In genomic region chr16:28899882-28900600, GRCh38 we compare ENCODE assay signal across 23 cellular contexts. TPM values are rescaled to one million over a fixed set of nuclear protein-coding genes. Genes with fewer than 3 reads are reported as not detected.
A peak's percentile ranks its signal among the peaks of the same experiment; 100 is the strongest.
DNase-seq lines count a peak whose midpoint lies in the region; ATAC-seq, FAIRE-seq and TF ChIP-seq lines count a peak whose summit lies in the region.
"Had no signal": no experiment of that assay in that cellular context is flagged by ENCODE, and none has a peak within 500 bp of the region (broad histone marks: within the 10 kb centered on the region; RNA-seq: fewer than 3 reads in every experiment).

No MANE protein-coding gene starts in this region.

- no peak overlapping the region for H3K56ac ChIP-seq in IMR-90 (ENCODE audit: extremely low read depth, insufficient read depth, low read length)

- no peak overlapping the region for H3K23ac ChIP-seq in IMR-90 (ENCODE audit: low read depth, low read length)

- H2BK120ac ChIP-seq in IMR-90 (ENCODE audit: low read depth, low read length), result no peak overlapping the region

- H3K4me2 ChIP-seq in IMR-90 (ENCODE audit: low read depth, low read length) (no peak overlapping the region), endothelial cell of umbilical vein (ENCODE audit: insufficient read depth, low read length) (no peak overlapping the region)
- H3K4me2 ChIP-seq: GM23338 had no signal

- H3K36me3 ChIP-seq in IMR-90 (ENCODE audit: control insufficient read depth, insufficient read depth, low read length) (peaks cover 2% of the 10 kb centered on the region; the same call in 1 of the 2 replicates), endothelial cell of umbilical vein (ENCODE audit: control insufficient read depth in 2 of 2, extremely low read depth in 1 of 2, insufficient read depth in 2 of 2, low read length in 2 of 2) (peaks cover 0 to 2% of the 10 kb centered on the region in 2 experiments)
- H3K36me3 ChIP-seq: HAP-1 had no signal

- CTCF ChIA-PET in activated CD8-positive, alpha-beta memory T cell treated with anti-CD3 and anti-CD28 coated beads, Interleukin-2, amount 10 ng/mL, durations not matched to agents 7 days and 5 days (lab: Charles Lee), result interaction anchor here (1.0 to 1.1 kb wide), 2 partner anchors 11 to 45 kb away, joined by 3 to 4 read pairs; no protein-coding TSS in a partner anchor
- CTCF ChIA-PET in IMR-90 (lab: Yijun Ruan, JAX), result no interaction called here
- CTCF ChIA-PET in activated CD8-positive, alpha-beta T cell treated with anti-CD3 and anti-CD28 coated beads for 36 hours (lab: Charles Lee), result interaction anchor here (0.9 to 1.2 kb wide), 3 partner anchors 18 to 27 kb away, joined by 3 read pairs; no protein-coding TSS in a partner anchor
- CTCF ChIA-PET in endothelial cell of umbilical vein (lab: Charles Lee), result interaction anchor here (1.8 kb wide), 1 partner anchor 45 kb away, joined by 4 read pairs; no protein-coding TSS in a partner anchor

- no peak overlapping the region; the same call in 1 of the 2 replicates for H4K91ac ChIP-seq in IMR-90 (ENCODE audit: insufficient read depth, low read depth, low read length)

- TF ChIP-seq POLR2A in IMR-90 (IDR thresholded peaks at IDR 0.05; ENCODE audit: low read depth, low read length) (no peak), endothelial cell of umbilical vein (IDR thresholded peaks at IDR 0.05; ENCODE audit: low read depth, low read length) (no peak)

- no peak overlapping the region for H3K18ac ChIP-seq in IMR-90 (ENCODE audit: low read depth, low read length)

- dilution Hi-C loops in IMR-90 (cut with HindIII; ENCODE audit: low sequenced_read_pairs, unreplicated experiment), result no loop called here
- dilution Hi-C loops in endothelial cell of umbilical vein (cut with MboI; ENCODE audit: extremely low pct_ligation_motif_present, low sequenced_read_pairs), result no loop called here

- ATAC-seq in activated CD8-positive, alpha-beta memory T cell treated with anti-CD3 and anti-CD28 coated beads, Interleukin-2, amount 10 ng/mL, durations not matched to agents 7 days and 5 days, result peak; percentile 18
- ATAC-seq in IMR-90 (ENCODE audit: low read depth), result no peak
- peak; percentile 17 for ATAC-seq in activated CD8-positive, alpha-beta T cell treated with anti-CD3 and anti-CD28 coated beads for 36 hours
- ATAC-seq: GM23338 had no signal

- H3K9me3 ChIP-seq in IMR-90 (ENCODE audit: control insufficient read depth, insufficient read depth, low read length), result no peaks in the 10 kb centered on the region
- H3K9me3 ChIP-seq in endothelial cell of umbilical vein (replicated peaks; ENCODE audit: control insufficient read depth, insufficient read depth, low read length), result no peaks in the 10 kb centered on the region
- H3K9me3 ChIP-seq: HAP-1 had no signal

- no peak overlapping the region for H2AFZ ChIP-seq in IMR-90 (replicated peaks; ENCODE audit: low read length, poor library complexity)
- no peak overlapping the region for H2AFZ ChIP-seq in endothelial cell of umbilical vein (ENCODE audit: low read depth, low read length)
- H2AFZ ChIP-seq: GM23338 had no signal

- H3K9me1 ChIP-seq in IMR-90 (ENCODE audit: insufficient read depth, low read length), result no peaks in the 10 kb centered on the region
- no peaks in the 10 kb centered on the region for H3K9me1 ChIP-seq in endothelial cell of umbilical vein (replicated peaks; ENCODE audit: control insufficient read depth, extremely low read depth, insufficient read depth, low read length)

- 0 out of 4 replicates have a peak overlapping the region, but pooled peaks of 1 of the 2 experiments have one; percentile 33 for H4K8ac ChIP-seq in IMR-90 (ENCODE audit: low read depth in 2 of 2, low read length in 2 of 2)

- WGBS in IMR-90 (ENCODE audit: extremely low coverage in 2 of 2, insufficient read length in 1 of 2), 2 experiments, result 93% methylated on average over 5 of the region's 12 CpGs; no CpG with 5 or more reads in 1 of the 2 experiments

- H3K4me1 ChIP-seq in IMR-90 (ENCODE audit: control insufficient read depth, insufficient read depth, low read length), result no peaks in the 10 kb centered on the region
- H3K4me1 ChIP-seq in endothelial cell of umbilical vein (ENCODE audit: control insufficient read depth, extremely low read depth, insufficient read depth, low read length), result no peaks in the 10 kb centered on the region
- H3K4me1 ChIP-seq: HAP-1 had no signal

- H2BK15ac ChIP-seq in IMR-90 (ENCODE audit: low read depth, low read length), result no peak overlapping the region

- no peaks in the 10 kb centered on the region for H3K27me3 Mint-ChIP-seq in activated CD8-positive, alpha-beta memory T cell treated with anti-CD3 and anti-CD28 coated beads, Interleukin-2, amount 10 ng/mL, durations not matched to agents 7 days and 5 days
- no peaks in the 10 kb centered on the region for H3K27me3 Mint-ChIP-seq in activated CD8-positive, alpha-beta T cell treated with anti-CD3 and anti-CD28 coated beads for 36 hours
- H3K27me3 Mint-ChIP-seq: CD4-positive, alpha-beta T cell; IgD-negative memory B cell had no signal

- H3K4me3 ChIP-seq in IMR-90 (ENCODE audit: insufficient read depth, low read depth, low read length), result no peak overlapping the region
- no peak overlapping the region for H3K4me3 ChIP-seq in endothelial cell of umbilical vein (replicated peaks in 1 of 3; ENCODE audit: insufficient read depth in 1 of 3, low read depth in 1 of 3, low read length in 3 of 3)
- H3K4me3 ChIP-seq: GM23338, HAP-1 had no signal

- in situ Hi-C loops in IMR-90 (cut with MboI; ENCODE audit: low sequenced_read_pairs) (no loop called here), GM13977 (cut with MboI; ENCODE audit: low pct_unique_long_range_greater_than_20kb, low sequenced_read_pairs, unreplicated experiment) (no loop called here)

- no peak overlapping the region for H2AK5ac ChIP-seq in IMR-90 (ENCODE audit: low read depth, low read length)

- H2AK9ac ChIP-seq in IMR-90 (replicated peaks; ENCODE audit: low read depth, low read length, poor library complexity), result no peak overlapping the region

- no TSS peak for BruUV-seq in IMR-90 (replicated peaks; lab: Mats Ljungman, UMichigan)
- BruUV-seq in endothelial cell of umbilical vein (replicated peaks; lab: Mats Ljungman, UMichigan), result no TSS peak

- no peak overlapping the region for H3K9ac ChIP-seq in IMR-90 (ENCODE audit: low read depth, low read length)
- no peak overlapping the region for H3K9ac ChIP-seq in endothelial cell of umbilical vein (replicated peaks; ENCODE audit: extremely low read depth, insufficient read depth, low read length)

- no peaks in the 10 kb centered on the region for H3K79me1 ChIP-seq in IMR-90 (ENCODE audit: low read depth in 1 of 2, low read length in 2 of 2)

- no peak for TF ChIP-seq RAD21 in IMR-90 (IDR thresholded peaks at IDR 0.05; ENCODE audit: low read length)

- H3K4ac ChIP-seq in IMR-90 (ENCODE audit: low read depth, low read length), result no peak overlapping the region; the same call in 1 of the 2 replicates

- POLR2A ChIA-PET in IMR-90 (lab: Charles Lee; ENCODE audit: unreplicated experiment), result no interaction called here
- POLR2A ChIA-PET in activated CD8-positive, alpha-beta T cell treated with anti-CD3 and anti-CD28 coated beads for 36 hours (lab: Charles Lee), result interaction anchor here (1.0 kb wide), 1 partner anchor 20 kb away, joined by 5 read pairs; no protein-coding TSS in a partner anchor
- POLR2A ChIA-PET in endothelial cell of umbilical vein (lab: Charles Lee), result no interaction called here

- H4K5ac ChIP-seq in IMR-90 (ENCODE audit: low read depth, low read length), result no peak overlapping the region

- H3K27ac ChIP-seq in IMR-90 (ENCODE audit: insufficient read depth, low read length) (no peak overlapping the region), endothelial cell of umbilical vein (ENCODE audit: insufficient read depth, low read depth, low read length) (no peak overlapping the region)
- H3K27ac ChIP-seq: 22Rv1 had no signal

- peak; percentile 18 for FAIRE-seq in endothelial cell of umbilical vein (lab: Jason Lieb, UNC)
- FAIRE-seq: G401.6, GM12891, GM19239 had no signal

- intact Hi-C loops in IMR-90 (cut with micrococcal nuclease), result no loop called here
- intact Hi-C loops in activated CD8-positive, alpha-beta T cell treated with anti-CD3 and anti-CD28 coated beads for 36 hours (cut with micrococcal nuclease), result no loop called here
- intact Hi-C loops in endothelial cell of umbilical vein (cut with micrococcal nuclease), result no loop called here

- no peak overlapping the region for H3K27ac Mint-ChIP-seq in activated CD8-positive, alpha-beta memory T cell treated with anti-CD3 and anti-CD28 coated beads, Interleukin-2, amount 10 ng/mL, durations not matched to agents 7 days and 5 days
- no peak overlapping the region for H3K27ac Mint-ChIP-seq in activated CD8-positive, alpha-beta T cell treated with anti-CD3 and anti-CD28 coated beads for 36 hours
- H3K27ac Mint-ChIP-seq: CD4-positive, alpha-beta T cell; GM23338; IgD-negative memory B cell had no signal

- H2BK20ac ChIP-seq in IMR-90 (ENCODE audit: low read depth, low read length), result no peak overlapping the region

- no peak overlapping the region; the same call in 1 of the 2 replicates for H3K14ac ChIP-seq in IMR-90 (replicated peaks; ENCODE audit: low read depth, low read length)

- H2BK5ac ChIP-seq in IMR-90 (ENCODE audit: low read depth, low read length, poor library complexity, severe bottlenecking), result peak overlapping the region; percentile 5

- no peaks in the 10 kb centered on the region for H3K9me3 Mint-ChIP-seq in activated CD8-positive, alpha-beta memory T cell treated with anti-CD3 and anti-CD28 coated beads, Interleukin-2, amount 10 ng/mL, durations not matched to agents 7 days and 5 days (ENCODE audit: low read depth)
- H3K9me3 Mint-ChIP-seq in activated CD8-positive, alpha-beta T cell treated with anti-CD3 and anti-CD28 coated beads for 36 hours, result no peaks in the 10 kb centered on the region
- H3K9me3 Mint-ChIP-seq: CD4-positive, alpha-beta T cell; GM23338; IgD-negative memory B cell had no signal

- H3K79me2 ChIP-seq in endothelial cell of umbilical vein (ENCODE audit: control insufficient read depth, insufficient read depth, low read length), result no peaks in the 10 kb centered on the region

- H3K36me3 Mint-ChIP-seq in activated CD8-positive, alpha-beta memory T cell treated with anti-CD3 and anti-CD28 coated beads, Interleukin-2, amount 10 ng/mL, durations not matched to agents 7 days and 5 days, result no peaks in the 10 kb centered on the region
- H3K36me3 Mint-ChIP-seq in activated CD8-positive, alpha-beta T cell treated with anti-CD3 and anti-CD28 coated beads for 36 hours (ENCODE audit: low read depth), result no peaks in the 10 kb centered on the region

- peaks cover 3% of the 10 kb centered on the region for H3K4me1 Mint-ChIP-seq in activated CD8-positive, alpha-beta memory T cell treated with anti-CD3 and anti-CD28 coated beads, Interleukin-2, amount 10 ng/mL, durations not matched to agents 7 days and 5 days
- peaks cover 4% of the 10 kb centered on the region for H3K4me1 Mint-ChIP-seq in activated CD8-positive, alpha-beta T cell treated with anti-CD3 and anti-CD28 coated beads for 36 hours (ENCODE audit: low read depth)
- H3K4me1 Mint-ChIP-seq: GM23338 had no signal

- H3K27me3 ChIP-seq in IMR-90 (ENCODE audit: control insufficient read depth, insufficient read depth, low read length) (no peaks in the 10 kb centered on the region), endothelial cell of umbilical vein (ENCODE audit: control insufficient read depth in 2 of 2, insufficient read depth in 2 of 2, low read length in 2 of 2) (no peaks in the 10 kb centered on the region)

- no peak for DNase-seq in activated CD8-positive, alpha-beta memory T cell treated with anti-CD3 and anti-CD28 coated beads, Interleukin-2, amount 10 ng/mL, durations not matched to agents 7 days and 5 days
- no peak for DNase-seq in activated CD8-positive, alpha-beta memory T cell treated with anti-CD3 and anti-CD28 coated beads, Interleukin-2, amount 50 U/mL, for 4 hours
- DNase-seq in IMR-90 (no peak), endothelial cell of umbilical vein (ENCODE audit: low read depth, low spot score) (no peak), GM19240 (ENCODE audit: insufficient read length, low spot score) (no peak), DMS53 (lab: John Stamatoyannopoulos, UW) (no peak), GM13977 (ENCODE audit: low spot score) (no peak)
- DNase-seq in activated CD8-positive, alpha-beta T cell treated with anti-CD3 and anti-CD28 coated beads for 36 hours, result no peak
- DNase-seq: C1 segment of cervical spinal cord; Calu3; CD4-positive, alpha-beta T cell; DMS 273 treated with DMSO at 0.1 percent for 48 hours; DMS79; EL; Karpas-422 had no signal

- TF ChIP-seq CTCF in IMR-90 (conservative IDR thresholded peaks at IDR 0.05; ENCODE audit: low read depth, low read length) (no peak), endothelial cell of umbilical vein (IDR thresholded peaks at IDR 0.05; ENCODE audit: extremely low read depth in 1 of 2, insufficient read depth in 1 of 2, low read depth in 1 of 2, low read length in 2 of 2) (no peak), GM13977 (IDR thresholded peaks at IDR 0.05; ENCODE audit: extremely low read depth, insufficient read depth, missing control alignments) (no peak)
- no peak for TF ChIP-seq CTCF in activated CD8-positive, alpha-beta T cell treated with anti-CD3 and anti-CD28 coated beads for 36 hours (IDR thresholded peaks at IDR 0.05)

- no peak overlapping the region for H3K4me3 Mint-ChIP-seq in activated CD8-positive, alpha-beta memory T cell treated with anti-CD3 and anti-CD28 coated beads, Interleukin-2, amount 10 ng/mL, durations not matched to agents 7 days and 5 days
- no peak overlapping the region for H3K4me3 Mint-ChIP-seq in activated CD8-positive, alpha-beta T cell treated with anti-CD3 and anti-CD28 coated beads for 36 hours
- H3K4me3 Mint-ChIP-seq: CD4-positive, alpha-beta T cell; GM23338; IgD-negative memory B cell had no signal

- H4K20me1 ChIP-seq in IMR-90 (ENCODE audit: insufficient read depth, low read length) (no peaks in the 10 kb centered on the region), endothelial cell of umbilical vein (replicated peaks; ENCODE audit: control insufficient read depth, extremely low read depth, insufficient read depth, low read length) (no peaks in the 10 kb centered on the region)

RNA-seq across cellular contexts. Expression of gene ATP2A1, which starts 21.8 kb away (rescaled TPM):
- total RNA-seq in activated CD8-positive, alpha-beta memory T cell treated with anti-CD3 and anti-CD28 coated beads, Interleukin-2, amount 10 ng/mL, durations not matched to agents 7 days and 5 days, result 1 to 10 TPM; 1.5 to 3.4 TPM
- total RNA-seq in IMR-90 (2012; rRNA removed) (under 0.01 TPM in 1 of 2 replicates, not detected in the other), endothelial cell of umbilical vein (2.3 and 2.5 TPM in 2 replicates)
- polyA plus RNA-seq in IMR-90 (2012; rRNA removed) (0.56 and 0.63 TPM in 2 replicates), endothelial cell of umbilical vein (1.2 TPM in 2 replicates)
- 0.35 and 0.36 TPM in 2 replicates for polyA plus RNA-seq in IMR-90 (2012; cell fraction: cytosol; rRNA removed)
- polyA plus RNA-seq in IMR-90 (2012; cell fraction: nucleus; rRNA removed; ENCODE audit: low replicate concordance), result 6.0 and 9.8 TPM in 2 replicates
- 1 to 10 TPM; 2.1 to 2.5 TPM for total RNA-seq in activated CD8-positive, alpha-beta T cell treated with anti-CD3 and anti-CD28 coated beads for 36 hours
- polyA plus RNA-seq in endothelial cell of umbilical vein (2011; cell fraction: cytosol; rRNA removed), result 0.28 and 0.37 TPM in 2 replicates
- polyA plus RNA-seq in endothelial cell of umbilical vein (2011; cell fraction: nucleus; rRNA removed), result 8.1 and 9.3 TPM in 2 replicates
- 3.7 and 6.1 TPM in 2 replicates for polyA plus RNA-seq in endothelial cell of umbilical vein (2012)
- 0.40 and 1.5 TPM in 2 replicates for polyA minus RNA-seq in endothelial cell of umbilical vein
- not detected for polyA minus RNA-seq in endothelial cell of umbilical vein (2011; cell fraction: cytosol; rRNA and poly(A)+ RNA removed)
- 2.6 and 3.6 TPM in 2 replicates for polyA minus RNA-seq in endothelial cell of umbilical vein (2011; cell fraction: nucleus; rRNA and poly(A)+ RNA removed)
- polyA plus RNA-seq: IgD-negative memory B cell had no signal

RNA-seq across cellular contexts. Expression of gene RABEP2, which starts 25.0 kb away (rescaled TPM):
- total RNA-seq in activated CD8-positive, alpha-beta memory T cell treated with anti-CD3 and anti-CD28 coated beads, Interleukin-2, amount 10 ng/mL, durations not matched to agents 7 days and 5 days, result 10 to 100 TPM; 18.0 to 19.1 TPM
- total RNA-seq in IMR-90 (2012; rRNA removed) (12.2 and 14.4 TPM in 2 replicates), endothelial cell of umbilical vein (36.0 and 37.4 TPM in 2 replicates)
- polyA plus RNA-seq in IMR-90 (2012; rRNA removed) (20.0 and 21.9 TPM in 2 replicates), endothelial cell of umbilical vein (25.9 and 27.3 TPM in 2 replicates)
- polyA plus RNA-seq in IMR-90 (2012; cell fraction: cytosol; rRNA removed), result 30.5 and 31.9 TPM in 2 replicates
- polyA plus RNA-seq in IMR-90 (2012; cell fraction: nucleus; rRNA removed; ENCODE audit: low replicate concordance), result 31.9 and 59.2 TPM in 2 replicates
- 10 to 100 TPM; 13.1 to 14.0 TPM for total RNA-seq in activated CD8-positive, alpha-beta T cell treated with anti-CD3 and anti-CD28 coated beads for 36 hours
- polyA plus RNA-seq in endothelial cell of umbilical vein (2011; cell fraction: cytosol; rRNA removed), result 19.0 and 28.9 TPM in 2 replicates
- polyA plus RNA-seq in endothelial cell of umbilical vein (2011; cell fraction: nucleus; rRNA removed), result 35.6 and 42.8 TPM in 2 replicates
- 15.3 and 19.3 TPM in 2 replicates for polyA plus RNA-seq in endothelial cell of umbilical vein (2012)
- polyA minus RNA-seq in endothelial cell of umbilical vein, result 11.4 and 13.6 TPM in 2 replicates
- 5.3 TPM for polyA minus RNA-seq in endothelial cell of umbilical vein (2011; cell fraction: cytosol; rRNA and poly(A)+ RNA removed)
- 7.4 and 16.4 TPM in 2 replicates for polyA minus RNA-seq in endothelial cell of umbilical vein (2011; cell fraction: nucleus; rRNA and poly(A)+ RNA removed)

RNA-seq across cellular contexts. Expression of gene CD19, which starts 31.7 kb away (rescaled TPM):
- total RNA-seq in activated CD8-positive, alpha-beta memory T cell treated with anti-CD3 and anti-CD28 coated beads, Interleukin-2, amount 10 ng/mL, durations not matched to agents 7 days and 5 days, result not detected
- total RNA-seq in IMR-90 (2012; rRNA removed), result not detected in 2 replicates
- not detected in 2 replicates for polyA plus RNA-seq in IMR-90 (2012; rRNA removed)
- not detected in 2 replicates for polyA plus RNA-seq in IMR-90 (2012; cell fraction: cytosol; rRNA removed)
- polyA plus RNA-seq in IMR-90 (2012; cell fraction: nucleus; rRNA removed; ENCODE audit: low replicate concordance), result not detected in 2 replicates
- 1 to 10 TPM; 1.1 to 1.3 TPM for total RNA-seq in activated CD8-positive, alpha-beta T cell treated with anti-CD3 and anti-CD28 coated beads for 36 hours
- not detected in 2 replicates for total RNA-seq in endothelial cell of umbilical vein
- 0.06 TPM in 2 replicates for polyA plus RNA-seq in endothelial cell of umbilical vein
- 0.03 TPM in 1 of 2 replicates, not detected in the other for polyA plus RNA-seq in endothelial cell of umbilical vein (2011; cell fraction: cytosol; rRNA removed)
- not detected in 2 replicates for polyA plus RNA-seq in endothelial cell of umbilical vein (2011; cell fraction: nucleus; rRNA removed)
- polyA plus RNA-seq in endothelial cell of umbilical vein (2012), result 0.16 TPM in 1 of 2 replicates, not detected in the other
- polyA minus RNA-seq in endothelial cell of umbilical vein, result not detected in 2 replicates
- polyA minus RNA-seq in endothelial cell of umbilical vein (2011; cell fraction: cytosol; rRNA and poly(A)+ RNA removed), result not detected
- polyA minus RNA-seq in endothelial cell of umbilical vein (2011; cell fraction: nucleus; rRNA and poly(A)+ RNA removed), result not detected in 2 replicates
- total RNA-seq: A673, Calu3 had no signal

RNA-seq across cellular contexts. Expression of gene SH2B1, which starts 36.4 kb away (rescaled TPM):
- total RNA-seq in activated CD8-positive, alpha-beta memory T cell treated with anti-CD3 and anti-CD28 coated beads, Interleukin-2, amount 10 ng/mL, durations not matched to agents 7 days and 5 days, result 10 to 100 TPM; 57.3 to 70.9 TPM
- total RNA-seq in IMR-90 (2012; rRNA removed) (3.9 and 4.7 TPM in 2 replicates), endothelial cell of umbilical vein (55.6 and 56.4 TPM in 2 replicates)
- polyA plus RNA-seq in IMR-90 (2012; rRNA removed) (38.6 and 39.9 TPM in 2 replicates), endothelial cell of umbilical vein (46.4 and 53.4 TPM in 2 replicates)
- polyA plus RNA-seq in IMR-90 (2012; cell fraction: cytosol; rRNA removed), result 21.8 and 35.0 TPM in 2 replicates
- polyA plus RNA-seq in IMR-90 (2012; cell fraction: nucleus; rRNA removed; ENCODE audit: low replicate concordance), result 206 and 313 TPM in 2 replicates
- 10 to 100 TPM; 31.2 to 31.5 TPM for total RNA-seq in activated CD8-positive, alpha-beta T cell treated with anti-CD3 and anti-CD28 coated beads for 36 hours
- 24.3 and 32.9 TPM in 2 replicates for polyA plus RNA-seq in endothelial cell of umbilical vein (2011; cell fraction: cytosol; rRNA removed)
- 135 and 157 TPM in 2 replicates for polyA plus RNA-seq in endothelial cell of umbilical vein (2011; cell fraction: nucleus; rRNA removed)
- polyA plus RNA-seq in endothelial cell of umbilical vein (2012), result 31.9 and 39.2 TPM in 2 replicates
- polyA minus RNA-seq in endothelial cell of umbilical vein, result 19.9 and 45.9 TPM in 2 replicates
- 21.3 TPM for polyA minus RNA-seq in endothelial cell of umbilical vein (2011; cell fraction: cytosol; rRNA and poly(A)+ RNA removed)
- polyA minus RNA-seq in endothelial cell of umbilical vein (2011; cell fraction: nucleus; rRNA and poly(A)+ RNA removed), result 25.4 and 35.0 TPM in 2 replicates

RNA-seq across cellular contexts. Expression of gene NFATC2IP, which starts 50.7 kb away (rescaled TPM):
- 100 to 1,000 TPM; 120 to 133 TPM for total RNA-seq in activated CD8-positive, alpha-beta memory T cell treated with anti-CD3 and anti-CD28 coated beads, Interleukin-2, amount 10 ng/mL, durations not matched to agents 7 days and 5 days
- total RNA-seq in IMR-90 (2012; rRNA removed) (8.1 and 10.0 TPM in 2 replicates), endothelial cell of umbilical vein (64.8 and 69.6 TPM in 2 replicates)
- polyA plus RNA-seq in IMR-90 (2012; rRNA removed) (24.5 and 29.1 TPM in 2 replicates), endothelial cell of umbilical vein (60.8 and 64.1 TPM in 2 replicates)
- 7.4 and 7.5 TPM in 2 replicates for polyA plus RNA-seq in IMR-90 (2012; cell fraction: cytosol; rRNA removed)
- 115 and 157 TPM in 2 replicates for polyA plus RNA-seq in IMR-90 (2012; cell fraction: nucleus; rRNA removed; ENCODE audit: low replicate concordance)
- 10 to 100 TPM; 63.8 to 71.8 TPM for total RNA-seq in activated CD8-positive, alpha-beta T cell treated with anti-CD3 and anti-CD28 coated beads for 36 hours
- 25.0 and 33.6 TPM in 2 replicates for polyA plus RNA-seq in endothelial cell of umbilical vein (2011; cell fraction: cytosol; rRNA removed)
- polyA plus RNA-seq in endothelial cell of umbilical vein (2011; cell fraction: nucleus; rRNA removed), result 251 and 257 TPM in 2 replicates
- 32.1 and 39.0 TPM in 2 replicates for polyA plus RNA-seq in endothelial cell of umbilical vein (2012)
- polyA minus RNA-seq in endothelial cell of umbilical vein, result 77.2 and 88.0 TPM in 2 replicates
- 15.9 TPM for polyA minus RNA-seq in endothelial cell of umbilical vein (2011; cell fraction: cytosol; rRNA and poly(A)+ RNA removed)
- polyA minus RNA-seq in endothelial cell of umbilical vein (2011; cell fraction: nucleus; rRNA and poly(A)+ RNA removed), result 67.1 and 91.5 TPM in 2 replicates
